In genomic region chr4:150089732-150090131, GRCh38 we compare ENCODE assay signal across 28 cellular contexts. TPM values are rescaled to one million over a fixed set of nuclear protein-coding genes. Genes with fewer than 3 reads are reported as not detected.
"Had no signal": no experiment of that assay in that cellular context is flagged by ENCODE, and none has a peak within 500 bp of the region (broad histone marks: within the 10 kb centered on the region; RNA-seq: fewer than 3 reads in every experiment).

No MANE protein-coding gene starts in this region.

- H3K27me3 Mint-ChIP-seq: dendritic cell treated with granulocyte-macrophage colony-stimulating factor and Interleukin-4, amounts not matched to agents 40 ng/mL and 50 ng/mL, for 4 days had no signal

- H3K27ac ChIP-seq: adrenal gland, breast epithelium, esophagus muscularis mucosa, left lung, lower lobe of right lung, spleen, tibial nerve, VCaP had no signal

- H3K4me3 Mint-ChIP-seq: activated naive CD4-positive, alpha-beta T cell treated with anti-CD3 and anti-CD28 coated beads for 36 hours; activated naive CD8-positive, alpha-beta T cell treated with anti-CD3 and anti-CD28 coated beads for 36 hours; central memory CD8-positive, alpha-beta T cell; dendritic cell treated with granulocyte-macrophage colony-stimulating factor and Interleukin-4, amounts not matched to agents 40 ng/mL and 50 ng/mL, for 4 days; endodermal cell; immature natural killer cell; natural killer cell treated with Interleukin-12 subunit alpha and Interleukin-12 subunit beta and Interleukin-15 and Interleukin-18, amount 100 ng/mL, for 72 hours; T-cell had no signal

- H3K4me3 ChIP-seq: adrenal gland, breast epithelium, esophagus muscularis mucosa, left lung, lower lobe of right lung, mucosa of descending colon, spleen, tibial nerve had no signal

- DNase-seq: activated CD4-positive, alpha-beta T cell treated with anti-CD3 and anti-CD28 coated beads for 4 hours; activated CD4-positive, alpha-beta T cell treated with anti-CD3 and anti-CD28 coated beads, Interleukin-2, amount 50 U/mL, for 4 hours; activated effector memory CD4-positive, alpha-beta T cell treated with Interleukin-2 at 50 U/mL for 16 hours; activated naive CD4-positive, alpha-beta T cell treated with anti-CD3 and anti-CD28 coated beads for 36 hours; activated naive CD8-positive, alpha-beta T cell treated with anti-CD3 and anti-CD28 coated beads for 36 hours; activated T-cell treated with anti-CD3 and anti-CD28 coated beads for 4 hours; adrenal gland; aorta; endodermal cell; head of caudate nucleus; hippocampal formation; immature natural killer cell; left lung; lower lobe of right lung; mesendoderm; mucosa of descending colon; posterior cingulate gyrus; right cardiac atrium; spleen; stimulated activated naive CD4-positive, alpha-beta T cell treated with Interleukin-2 at 50 U/mL for 16 hours; T-cell had no signal

- H3K36me3 Mint-ChIP-seq: activated naive CD8-positive, alpha-beta T cell treated with anti-CD3 and anti-CD28 coated beads for 36 hours; immature natural killer cell; natural killer cell treated with Interleukin-12 subunit alpha and Interleukin-12 subunit beta and Interleukin-15 and Interleukin-18, amount 100 ng/mL, for 72 hours; T-cell had no signal

- H3K4me1 ChIP-seq: adrenal gland, breast epithelium, left lung, lower lobe of right lung, spleen, tibial nerve had no signal

- H3K27me3 ChIP-seq: adrenal gland, breast epithelium, esophagus muscularis mucosa, left lung, spleen, tibial nerve had no signal

- H3K9me3 Mint-ChIP-seq: central memory CD8-positive, alpha-beta T cell; dendritic cell treated with granulocyte-macrophage colony-stimulating factor and Interleukin-4, amounts not matched to agents 40 ng/mL and 50 ng/mL, for 4 days; endodermal cell; natural killer cell treated with Interleukin-12 subunit alpha and Interleukin-12 subunit beta and Interleukin-15 and Interleukin-18, amount 100 ng/mL, for 72 hours; T-cell had no signal

- ATAC-seq: left lung; lower lobe of right lung; mucosa of descending colon; natural killer cell treated with Interleukin-12 subunit alpha and Interleukin-12 subunit beta and Interleukin-15 and Interleukin-18, amount 100 ng/mL, for 72 hours; right cardiac atrium; T-cell had no signal

- H3K4me1 Mint-ChIP-seq: activated naive CD8-positive, alpha-beta T cell treated with anti-CD3 and anti-CD28 coated beads for 36 hours; central memory CD8-positive, alpha-beta T cell; endodermal cell; immature natural killer cell; T-cell had no signal

RNA-seq across cellular contexts. Expression of gene DCLK2, which starts 11.5 kb away (rescaled TPM):
- total RNA-seq: activated naive CD4-positive, alpha-beta T cell treated with anti-CD3 and anti-CD28 coated beads for 36 hours; activated naive CD8-positive, alpha-beta T cell treated with anti-CD3 and anti-CD28 coated beads for 36 hours had no signal
- polyA plus RNA-seq: immature natural killer cell had no signal
